ENCODE assay signal across 27 cellular contexts in genomic region chr19:30064776-30065494, GRCh38.
DNase-seq lines count a peak whose midpoint lies in the region; ATAC-seq and TF ChIP-seq lines count a peak whose summit lies in the region.
"Had no signal": no experiment of that assay in that cellular context is flagged by ENCODE, and none has a peak within 500 bp of the region (broad histone marks: within the 10 kb centered on the region; RNA-seq: fewer than 3 reads in every experiment).

No MANE protein-coding gene starts in this region.

- peaks cover 11 to 78% (median 69%) of the 10 kb centered on the region in 10 experiments; a peak in 19 of 20 replicates for H3K4me1 ChIP-seq in BLaER1 treated with 17β-estradiol and CSF1 and Interleukin-3, amounts not matched to agents 10 nM and 100 nM
- no peaks in the 10 kb centered on the region for H3K4me1 ChIP-seq in endodermal cell (ENCODE audit: control insufficient read depth, insufficient read depth, low read length)
- no peaks in the 10 kb centered on the region for H3K4me1 ChIP-seq in osteoblast (ENCODE audit: insufficient read depth, low read length)
- H3K4me1 ChIP-seq: gastrocnemius medialis, upper lobe of left lung had no signal

- no peak for TF ChIP-seq CTCF in endodermal cell (conservative IDR thresholded peaks at IDR 0.05)
- no peak for TF ChIP-seq CTCF in osteoblast (IDR thresholded peaks at IDR 0.05; ENCODE audit: extremely low read depth, low read depth, low read length)
- TF ChIP-seq CTCF in WERI-Rb-1 (IDR thresholded peaks at IDR 0.05; ENCODE audit: low read depth, low read length): no peak
- TF ChIP-seq CTCF in natural killer cell (IDR thresholded peaks at IDR 0.05): no peak

- H3K4me1 Mint-ChIP-seq in endodermal cell (no peaks in the 10 kb centered on the region), natural killer cell (no peaks in the 10 kb centered on the region)
- H3K4me1 Mint-ChIP-seq: activated B cell treated with CpG ODN at 0.5 μM for 24 hours; activated naive CD8-positive, alpha-beta T cell treated with anti-CD3 and anti-CD28 coated beads for 36 hours; CD4-positive, CD25-positive, alpha-beta regulatory T cell; naive B cell had no signal

- peak overlapping the region in 10 of 11 experiments; percentile 50 to 84 (median 68); a peak in 16 of 22 replicates for H3K4me2 ChIP-seq in BLaER1 treated with 17β-estradiol and CSF1 and Interleukin-3, amounts not matched to agents 10 nM and 100 nM
- H3K4me2 ChIP-seq in osteoblast (ENCODE audit: insufficient read depth, low read length): no peak overlapping the region
- H3K4me2 ChIP-seq: hepatocyte, PC-9 had no signal

- H4K20me1 ChIP-seq in BLaER1 treated with 17β-estradiol and CSF1 and Interleukin-3, amounts not matched to agents 10 nM and 100 nM: peaks cover 0 to 18% (median 10%) of the 10 kb centered on the region in 11 experiments; a peak in 11 of 22 replicates
- H4K20me1 ChIP-seq in osteoblast (ENCODE audit: insufficient read depth, low read length): no peaks in the 10 kb centered on the region

- no peak overlapping the region for H3K27ac ChIP-seq in BLaER1 treated with 17β-estradiol and CSF1 and Interleukin-3, amounts not matched to agents 10 nM and 100 nM
- no peak overlapping the region for H3K27ac ChIP-seq in endodermal cell (ENCODE audit: low read depth, low read length)
- no peak overlapping the region for H3K27ac ChIP-seq in osteoblast (ENCODE audit: low read depth, low read length)
- no peak overlapping the region for H3K27ac ChIP-seq in WERI-Rb-1
- H3K27ac ChIP-seq: cardiac muscle cell, gastrocnemius medialis, hepatocyte, HL-60, ovary, PC-9, upper lobe of left lung had no signal

- no peaks in the 10 kb centered on the region for H3K36me3 ChIP-seq in BLaER1 treated with 17β-estradiol and CSF1 and Interleukin-3, amounts not matched to agents 10 nM and 100 nM
- H3K36me3 ChIP-seq in endodermal cell (ENCODE audit: control insufficient read depth, insufficient read depth, low read length) (no peaks in the 10 kb centered on the region), osteoblast (ENCODE audit: insufficient read depth, low read length) (no peaks in the 10 kb centered on the region), WERI-Rb-1 (no peaks in the 10 kb centered on the region)
- H3K36me3 ChIP-seq: cardiac muscle cell, gastrocnemius medialis, ovary, upper lobe of left lung had no signal

- DNase-seq in G401 (ENCODE audit: low spot score) (peak; percentile 59), endodermal cell (peak; percentile 26), osteoblast (ENCODE audit: insufficient read length, low spot score, missing footprints) (peak; percentile 65), WERI-Rb-1 (no peak), natural killer cell (no peak)
- DNase-seq: activated B cell treated with CpG ODN at 0.5 μM for 24 hours; activated CD4-positive, alpha-beta T cell treated with anti-CD3 and anti-CD28 coated beads, Interleukin-2, amount 50 U/mL, for 1 hour; activated effector memory CD4-positive, alpha-beta T cell treated with Interleukin-2 at 50 U/mL for 16 hours; activated naive CD8-positive, alpha-beta T cell treated with anti-CD3 and anti-CD28 coated beads for 36 hours; aorta; CD4-positive, CD25-positive, alpha-beta regulatory T cell; gastrocnemius medialis; mesendoderm; naive B cell; NCI-H510A treated with DMSO at 0.1 percent for 48 hours; ovary; PC-9; retina; SW 1271 had no signal

- H3K9ac ChIP-seq in BLaER1 treated with 17β-estradiol and CSF1 and Interleukin-3, amounts not matched to agents 10 nM and 100 nM: no peak overlapping the region
- H3K9ac ChIP-seq in endodermal cell (ENCODE audit: extremely low read depth, low read length, poor library complexity, severe bottlenecking): no peak overlapping the region

- no peaks in the 10 kb centered on the region for H3K9me3 ChIP-seq in BLaER1 treated with 17β-estradiol and CSF1 and Interleukin-3, amounts not matched to agents 10 nM and 100 nM (replicated peaks in 1 of 11)
- H3K9me3 ChIP-seq in endodermal cell (ENCODE audit: control insufficient read depth, low read length) (no peaks in the 10 kb centered on the region), osteoblast (ENCODE audit: low read depth, low read length) (no peaks in the 10 kb centered on the region), WERI-Rb-1 (ENCODE audit: severe bottlenecking) (no peaks in the 10 kb centered on the region)
- H3K9me3 ChIP-seq: gastrocnemius medialis, ovary, upper lobe of left lung had no signal

- H3K4me3 ChIP-seq in BLaER1 treated with 17β-estradiol and CSF1 and Interleukin-3, amounts not matched to agents 10 nM and 100 nM: no peak overlapping the region
- H3K4me3 ChIP-seq in endodermal cell (ENCODE audit: low read length): no peak overlapping the region
- H3K4me3 ChIP-seq in osteoblast (ENCODE audit: insufficient read depth, low read length): no peak overlapping the region
- no peak overlapping the region for H3K4me3 ChIP-seq in WERI-Rb-1 (ENCODE audit: low read depth, low read length)
- H3K4me3 ChIP-seq: cardiac muscle cell, gastrocnemius medialis, GM12878, hepatocyte, ovary, PC-9, upper lobe of left lung had no signal

- H2AFZ ChIP-seq in osteoblast (ENCODE audit: low read length): no peak overlapping the region
- H2AFZ ChIP-seq: hepatocyte, PC-9 had no signal

- ATAC-seq in HG03196 (IDR thresholded peaks at IDR 0.05; ENCODE audit: unreplicated experiment): no peak
- no peak for ATAC-seq in natural killer cell
- ATAC-seq: gastrocnemius medialis, GM12878, left colon had no signal

- H3K27me3 Mint-ChIP-seq in endodermal cell (ENCODE audit: insufficient read depth) (peaks cover 2% of the 10 kb centered on the region), natural killer cell (ENCODE audit: low read depth in 2 of 2) (peaks cover 0 to 4% of the 10 kb centered on the region in 2 donors)
- H3K27me3 Mint-ChIP-seq: activated B cell treated with CpG ODN at 0.5 μM for 24 hours; activated naive CD8-positive, alpha-beta T cell treated with anti-CD3 and anti-CD28 coated beads for 36 hours had no signal

- H3K27me3 ChIP-seq in BLaER1 treated with 17β-estradiol and CSF1 and Interleukin-3, amounts not matched to agents 10 nM and 100 nM: no peaks in the 10 kb centered on the region
- H3K27me3 ChIP-seq in endodermal cell (ENCODE audit: control insufficient read depth, insufficient read depth, low read length, poor library complexity, severe bottlenecking) (no peaks in the 10 kb centered on the region), osteoblast (ENCODE audit: insufficient read depth, low read length) (no peaks in the 10 kb centered on the region), WERI-Rb-1 (ENCODE audit: insufficient read depth, low read depth, severe bottlenecking) (no peaks in the 10 kb centered on the region)
- H3K27me3 ChIP-seq: cardiac muscle cell, hepatocyte, ovary had no signal

- H3K27ac Mint-ChIP-seq in endodermal cell (no peak overlapping the region), natural killer cell (no peak overlapping the region)
- H3K27ac Mint-ChIP-seq: activated B cell treated with CpG ODN at 0.5 μM for 24 hours; activated naive CD8-positive, alpha-beta T cell treated with anti-CD3 and anti-CD28 coated beads for 36 hours; CD4-positive, CD25-positive, alpha-beta regulatory T cell; naive B cell had no signal

- H3K36me3 Mint-ChIP-seq in endodermal cell (ENCODE audit: low read depth) (no peaks in the 10 kb centered on the region), natural killer cell (no peaks in the 10 kb centered on the region)
- H3K36me3 Mint-ChIP-seq: activated naive CD8-positive, alpha-beta T cell treated with anti-CD3 and anti-CD28 coated beads for 36 hours; CD4-positive, CD25-positive, alpha-beta regulatory T cell; naive B cell had no signal

- H3K9me3 Mint-ChIP-seq in endodermal cell: no peaks in the 10 kb centered on the region
- H3K9me3 Mint-ChIP-seq in natural killer cell: peaks cover 6 to 11% of the 10 kb centered on the region in 2 donors
- H3K9me3 Mint-ChIP-seq: activated naive CD8-positive, alpha-beta T cell treated with anti-CD3 and anti-CD28 coated beads for 36 hours had no signal

- 88 to 89% methylated on average over 12 to 16 of the region's 16 CpGs for WGBS in endodermal cell (ENCODE audit: insufficient coverage in 1 of 2, insufficient read length in 1 of 2), 2 experiments

- H3K4me3 Mint-ChIP-seq in endodermal cell (no peak overlapping the region), natural killer cell (no peak overlapping the region)
- H3K4me3 Mint-ChIP-seq: activated B cell treated with CpG ODN at 0.5 μM for 24 hours; activated naive CD8-positive, alpha-beta T cell treated with anti-CD3 and anti-CD28 coated beads for 36 hours; CD4-positive, CD25-positive, alpha-beta regulatory T cell; naive B cell had no signal

- in situ Hi-C loops in G401 (cut with HindIII; ENCODE audit: low sequenced_read_pairs): no loop called here

- intact Hi-C loops in natural killer cell (cut with micrococcal nuclease): no loop called here

- H3K79me2 ChIP-seq in osteoblast (ENCODE audit: insufficient read depth, low read length): no peaks in the 10 kb centered on the region
- H3K79me2 ChIP-seq: hepatocyte had no signal

Comparison
In these comparisons a context has a peak if more than half of its experiments do, and no peak if none do; other contexts are left out.
1. DNase-seq: peak in G401 (single experiment), endodermal cell (single experiment) and osteoblast (single experiment); none in WERI-Rb-1 (single experiment) and natural killer cell (single experiment).